In the genomic region with DNA sequence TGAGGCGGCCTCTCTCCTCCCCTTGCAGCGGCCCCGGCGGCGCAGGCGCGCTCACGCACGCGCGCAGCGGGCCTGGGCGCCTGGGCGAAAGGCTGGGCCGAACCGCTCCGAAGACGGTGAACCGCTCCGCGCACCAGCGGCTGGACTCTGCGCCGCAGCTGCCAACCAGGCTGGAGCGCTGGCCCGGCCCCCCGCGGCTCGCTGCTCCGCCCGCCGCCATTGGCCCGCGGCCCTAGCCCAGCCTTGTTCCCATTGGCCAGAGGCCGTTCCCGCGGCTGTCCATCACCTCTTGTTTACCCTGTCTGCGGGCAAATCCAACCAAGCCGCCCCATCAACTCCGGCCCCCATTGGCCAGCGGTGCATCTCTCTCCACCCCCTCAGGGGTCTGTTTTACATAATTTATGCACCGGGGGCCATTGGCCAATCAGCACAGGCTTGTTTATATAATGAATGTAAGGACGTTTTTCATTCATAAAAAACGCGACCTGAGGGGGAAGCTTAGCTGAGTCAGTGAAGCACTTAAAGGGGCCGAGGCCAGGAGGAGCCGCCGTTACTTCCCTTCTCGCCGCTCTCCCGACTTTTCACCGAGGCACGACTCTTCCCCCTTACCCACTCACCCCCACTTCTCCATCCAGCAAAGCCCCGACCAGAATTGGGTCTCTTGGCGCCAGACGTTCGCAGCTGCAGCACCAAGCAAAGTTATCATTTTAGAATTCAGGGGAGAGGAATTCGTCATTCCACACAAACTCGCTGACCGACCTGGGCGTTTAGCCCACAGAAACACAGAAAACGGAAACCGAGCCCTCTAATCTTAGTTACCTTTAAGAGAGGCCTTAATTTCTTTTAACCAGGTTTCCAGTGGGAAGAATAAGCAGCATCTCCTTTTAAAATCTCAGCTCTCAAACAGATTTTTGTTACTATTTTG, we compare ENCODE assay signal across 1 cellular context.
A peak's percentile ranks its signal among the peaks of the same experiment; 100 is the strongest.
TF ChIP-seq lines count a peak whose summit lies in the region.

A gene (minus strand): TSS at position 149 of the 925 bp plus-strand sequence. CDS start 3,221 bp downstream, outside the sequence.

TF ChIP-seq in liver, 16 proteins besides CTCF, POLR2A, EP300 and RAD21 (continued from another document):
- TF ChIP-seq, protein P1, sequence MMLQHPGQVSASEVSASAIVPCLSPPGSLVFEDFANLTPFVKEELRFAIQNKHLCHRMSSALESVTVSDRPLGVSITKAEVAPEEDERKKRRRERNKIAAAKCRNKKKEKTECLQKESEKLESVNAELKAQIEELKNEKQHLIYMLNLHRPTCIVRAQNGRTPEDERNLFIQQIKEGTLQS (IDR thresholded peaks at IDR 0.05) = no peak
- TF ChIP-seq, protein P2, sequence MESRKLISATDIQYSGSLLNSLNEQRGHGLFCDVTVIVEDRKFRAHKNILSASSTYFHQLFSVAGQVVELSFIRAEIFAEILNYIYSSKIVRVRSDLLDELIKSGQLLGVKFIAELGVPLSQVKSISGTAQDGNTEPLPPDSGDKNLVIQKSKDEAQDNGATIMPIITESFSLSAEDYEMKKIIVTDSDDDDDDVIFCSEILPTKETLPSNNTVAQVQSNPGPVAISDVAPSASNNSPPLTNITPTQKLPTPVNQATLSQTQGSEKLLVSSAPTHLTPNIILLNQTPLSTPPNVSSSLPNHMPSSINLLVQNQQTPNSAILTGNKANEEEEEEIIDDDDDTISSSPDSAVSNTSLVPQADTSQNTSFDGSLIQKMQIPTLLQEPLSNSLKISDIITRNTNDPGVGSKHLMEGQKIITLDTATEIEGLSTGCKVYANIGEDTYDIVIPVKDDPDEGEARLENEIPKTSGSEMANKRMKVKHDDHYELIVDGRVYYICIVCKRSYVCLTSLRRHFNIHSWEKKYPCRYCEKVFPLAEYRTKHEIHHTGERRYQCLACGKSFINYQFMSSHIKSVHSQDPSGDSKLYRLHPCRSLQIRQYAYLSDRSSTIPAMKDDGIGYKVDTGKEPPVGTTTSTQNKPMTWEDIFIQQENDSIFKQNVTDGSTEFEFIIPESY (IDR thresholded peaks at IDR 0.05) = peak; percentile 34
- TF ChIP-seq HNF4G (IDR thresholded peaks at IDR 0.05) (no peak), YY1 (IDR thresholded peaks at IDR 0.05) (peak; percentile 62), HNF4A (conservative IDR thresholded peaks at IDR 0.05) (peak; percentile 3 to 20), EGR1 (IDR thresholded peaks at IDR 0.05; ENCODE audit: low read depth in 2 of 2) (peak; percentile 71 to 78), JUND (IDR thresholded peaks at IDR 0.05) (peak; percentile 56 to 70), FOXA1 (IDR thresholded peaks at IDR 0.05) (peak; percentile 96), RXRA (IDR thresholded peaks at IDR 0.05) (peak in 1 of 2 donors; percentile 39)
- TF ChIP-seq, protein P3, sequence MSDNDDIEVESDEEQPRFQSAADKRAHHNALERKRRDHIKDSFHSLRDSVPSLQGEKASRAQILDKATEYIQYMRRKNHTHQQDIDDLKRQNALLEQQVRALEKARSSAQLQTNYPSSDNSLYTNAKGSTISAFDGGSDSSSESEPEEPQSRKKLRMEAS (IDR thresholded peaks at IDR 0.05) = peak; percentile 67
